In the genomic region with DNA sequence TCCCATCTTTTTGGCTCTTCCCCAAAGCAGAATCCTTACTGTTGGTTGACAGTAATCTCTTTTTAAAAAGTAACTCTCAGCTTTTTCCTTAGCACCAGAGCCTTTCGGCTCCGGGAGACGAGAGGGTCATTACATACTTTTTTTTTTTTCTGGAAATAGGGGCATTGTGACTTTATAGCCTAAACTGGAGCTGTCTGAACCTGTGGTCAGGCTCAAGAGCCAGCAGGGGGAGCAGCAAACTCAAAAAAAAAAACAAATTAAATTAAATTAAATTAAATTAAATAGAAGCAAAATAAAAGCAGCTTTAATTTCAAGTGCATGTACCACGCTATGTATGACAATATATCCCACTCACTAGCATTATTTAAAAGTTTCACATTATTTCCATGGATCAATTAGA, we compare ENCODE assay signal across 1 cellular context.
TF ChIP-seq lines count a peak whose summit lies in the region.

No MANE protein-coding gene starts in this region.

TF ChIP-seq in H1, 55 proteins besides CTCF, POLR2A, EP300 and RAD21 (continued from another document):
- TF ChIP-seq, protein P1, sequence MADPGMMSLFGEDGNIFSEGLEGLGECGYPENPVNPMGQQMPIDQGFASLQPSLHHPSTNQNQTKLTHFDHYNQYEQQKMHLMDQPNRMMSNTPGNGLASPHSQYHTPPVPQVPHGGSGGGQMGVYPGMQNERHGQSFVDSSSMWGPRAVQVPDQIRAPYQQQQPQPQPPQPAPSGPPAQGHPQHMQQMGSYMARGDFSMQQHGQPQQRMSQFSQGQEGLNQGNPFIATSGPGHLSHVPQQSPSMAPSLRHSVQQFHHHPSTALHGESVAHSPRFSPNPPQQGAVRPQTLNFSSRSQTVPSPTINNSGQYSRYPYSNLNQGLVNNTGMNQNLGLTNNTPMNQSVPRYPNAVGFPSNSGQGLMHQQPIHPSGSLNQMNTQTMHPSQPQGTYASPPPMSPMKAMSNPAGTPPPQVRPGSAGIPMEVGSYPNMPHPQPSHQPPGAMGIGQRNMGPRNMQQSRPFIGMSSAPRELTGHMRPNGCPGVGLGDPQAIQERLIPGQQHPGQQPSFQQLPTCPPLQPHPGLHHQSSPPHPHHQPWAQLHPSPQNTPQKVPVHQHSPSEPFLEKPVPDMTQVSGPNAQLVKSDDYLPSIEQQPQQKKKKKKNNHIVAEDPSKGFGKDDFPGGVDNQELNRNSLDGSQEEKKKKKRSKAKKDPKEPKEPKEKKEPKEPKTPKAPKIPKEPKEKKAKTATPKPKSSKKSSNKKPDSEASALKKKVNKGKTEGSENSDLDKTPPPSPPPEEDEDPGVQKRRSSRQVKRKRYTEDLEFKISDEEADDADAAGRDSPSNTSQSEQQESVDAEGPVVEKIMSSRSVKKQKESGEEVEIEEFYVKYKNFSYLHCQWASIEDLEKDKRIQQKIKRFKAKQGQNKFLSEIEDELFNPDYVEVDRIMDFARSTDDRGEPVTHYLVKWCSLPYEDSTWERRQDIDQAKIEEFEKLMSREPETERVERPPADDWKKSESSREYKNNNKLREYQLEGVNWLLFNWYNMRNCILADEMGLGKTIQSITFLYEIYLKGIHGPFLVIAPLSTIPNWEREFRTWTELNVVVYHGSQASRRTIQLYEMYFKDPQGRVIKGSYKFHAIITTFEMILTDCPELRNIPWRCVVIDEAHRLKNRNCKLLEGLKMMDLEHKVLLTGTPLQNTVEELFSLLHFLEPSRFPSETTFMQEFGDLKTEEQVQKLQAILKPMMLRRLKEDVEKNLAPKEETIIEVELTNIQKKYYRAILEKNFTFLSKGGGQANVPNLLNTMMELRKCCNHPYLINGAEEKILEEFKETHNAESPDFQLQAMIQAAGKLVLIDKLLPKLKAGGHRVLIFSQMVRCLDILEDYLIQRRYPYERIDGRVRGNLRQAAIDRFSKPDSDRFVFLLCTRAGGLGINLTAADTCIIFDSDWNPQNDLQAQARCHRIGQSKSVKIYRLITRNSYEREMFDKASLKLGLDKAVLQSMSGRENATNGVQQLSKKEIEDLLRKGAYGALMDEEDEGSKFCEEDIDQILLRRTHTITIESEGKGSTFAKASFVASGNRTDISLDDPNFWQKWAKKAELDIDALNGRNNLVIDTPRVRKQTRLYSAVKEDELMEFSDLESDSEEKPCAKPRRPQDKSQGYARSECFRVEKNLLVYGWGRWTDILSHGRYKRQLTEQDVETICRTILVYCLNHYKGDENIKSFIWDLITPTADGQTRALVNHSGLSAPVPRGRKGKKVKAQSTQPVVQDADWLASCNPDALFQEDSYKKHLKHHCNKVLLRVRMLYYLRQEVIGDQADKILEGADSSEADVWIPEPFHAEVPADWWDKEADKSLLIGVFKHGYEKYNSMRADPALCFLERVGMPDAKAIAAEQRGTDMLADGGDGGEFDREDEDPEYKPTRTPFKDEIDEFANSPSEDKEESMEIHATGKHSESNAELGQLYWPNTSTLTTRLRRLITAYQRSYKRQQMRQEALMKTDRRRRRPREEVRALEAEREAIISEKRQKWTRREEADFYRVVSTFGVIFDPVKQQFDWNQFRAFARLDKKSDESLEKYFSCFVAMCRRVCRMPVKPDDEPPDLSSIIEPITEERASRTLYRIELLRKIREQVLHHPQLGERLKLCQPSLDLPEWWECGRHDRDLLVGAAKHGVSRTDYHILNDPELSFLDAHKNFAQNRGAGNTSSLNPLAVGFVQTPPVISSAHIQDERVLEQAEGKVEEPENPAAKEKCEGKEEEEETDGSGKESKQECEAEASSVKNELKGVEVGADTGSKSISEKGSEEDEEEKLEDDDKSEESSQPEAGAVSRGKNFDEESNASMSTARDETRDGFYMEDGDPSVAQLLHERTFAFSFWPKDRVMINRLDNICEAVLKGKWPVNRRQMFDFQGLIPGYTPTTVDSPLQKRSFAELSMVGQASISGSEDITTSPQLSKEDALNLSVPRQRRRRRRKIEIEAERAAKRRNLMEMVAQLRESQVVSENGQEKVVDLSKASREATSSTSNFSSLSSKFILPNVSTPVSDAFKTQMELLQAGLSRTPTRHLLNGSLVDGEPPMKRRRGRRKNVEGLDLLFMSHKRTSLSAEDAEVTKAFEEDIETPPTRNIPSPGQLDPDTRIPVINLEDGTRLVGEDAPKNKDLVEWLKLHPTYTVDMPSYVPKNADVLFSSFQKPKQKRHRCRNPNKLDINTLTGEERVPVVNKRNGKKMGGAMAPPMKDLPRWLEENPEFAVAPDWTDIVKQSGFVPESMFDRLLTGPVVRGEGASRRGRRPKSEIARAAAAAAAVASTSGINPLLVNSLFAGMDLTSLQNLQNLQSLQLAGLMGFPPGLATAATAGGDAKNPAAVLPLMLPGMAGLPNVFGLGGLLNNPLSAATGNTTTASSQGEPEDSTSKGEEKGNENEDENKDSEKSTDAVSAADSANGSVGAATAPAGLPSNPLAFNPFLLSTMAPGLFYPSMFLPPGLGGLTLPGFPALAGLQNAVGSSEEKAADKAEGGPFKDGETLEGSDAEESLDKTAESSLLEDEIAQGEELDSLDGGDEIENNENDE (IDR thresholded peaks at IDR 0.05; ENCODE audit: insufficient replicate concordance, low read length), result no peak
- no peak for TF ChIP-seq SRF (IDR thresholded peaks at IDR 0.05; ENCODE audit: low read depth, low read length)
- TF ChIP-seq RBBP5 (IDR thresholded peaks at IDR 0.05; ENCODE audit: borderline replicate concordance, low read depth, low read length), result no peak
- TF ChIP-seq GTF2F1 (IDR thresholded peaks at IDR 0.05; ENCODE audit: borderline replicate concordance, low read depth, low read length), result no peak
